ENCODE assay signal across 32 cellular contexts in the genomic region with DNA sequence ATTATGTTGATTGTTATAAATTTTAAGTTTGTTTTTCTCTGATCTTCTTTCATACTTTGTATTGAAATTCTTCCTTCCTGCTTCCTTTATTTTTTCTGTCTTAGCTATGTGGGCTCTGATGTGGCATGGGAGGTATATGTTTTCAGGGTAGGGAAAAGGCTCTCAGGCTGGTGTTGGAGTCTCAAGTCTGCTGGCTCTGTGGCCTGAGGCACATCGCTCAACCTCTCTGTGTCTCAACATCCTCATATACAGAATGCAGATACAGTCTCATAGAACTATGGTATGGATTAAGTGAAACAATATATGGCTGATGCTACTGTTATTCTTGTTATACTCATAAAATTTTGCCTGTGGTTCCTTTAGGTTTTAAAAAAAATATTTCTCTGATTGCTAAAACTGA.
"Had no signal": no experiment of that assay in that cellular context is flagged by ENCODE, and none has a peak within 500 bp of the region (broad histone marks: within the 10 kb centered on the region; RNA-seq: fewer than 3 reads in every experiment).

No MANE protein-coding gene starts in this region.

- DNase-seq: activated B cell treated with CpG ODN at 0.5 μM for 24 hours; activated CD4-positive, alpha-beta memory T cell treated with anti-CD3 and anti-CD28 coated beads for 36 hours; activated CD4-positive, alpha-beta T cell treated with anti-CD3 and anti-CD28 coated beads for 4 hours; activated CD4-positive, alpha-beta T cell treated with anti-CD3 and anti-CD28 coated beads, Interleukin-2, amount 10 ng/mL, durations not matched to agents 24 days and 14 days; activated CD4-positive, alpha-beta T cell treated with anti-CD3 and anti-CD28 coated beads, Interleukin-2, amount 50 U/mL, for 1 hour; activated CD4-positive, alpha-beta T cell treated with anti-CD3 and anti-CD28 coated beads, Interleukin-2, amount 50 U/mL, for 4 hours; activated CD4-positive, CD25-positive, alpha-beta regulatory T cell treated with anti-CD3 and anti-CD28 coated beads, Interleukin-2, amount 50 U/mL, for 72 hours; activated CD8-positive, alpha-beta memory T cell treated with anti-CD3 and anti-CD28 coated beads, Interleukin-2, amount 50 U/mL, for 4 hours; activated CD8-positive, alpha-beta T cell treated with anti-CD3 and anti-CD28 coated beads for 36 hours; activated effector memory CD4-positive, alpha-beta T cell treated with anti-CD3 and anti-CD28 coated beads, Interleukin-2, amount 50 U/mL, for 16 hours; activated gamma-delta T cell treated with Interleukin-2 at 50 U/mL for 16 hours; activated naive CD4-positive, alpha-beta T cell; activated naive CD4-positive, alpha-beta T cell treated with anti-CD3 and anti-CD28 coated beads for 36 hours; activated naive CD4-positive, alpha-beta T cell treated with anti-CD3 and anti-CD28 coated beads, Interleukin-2, amount 50 U/mL, for 16 hours; activated naive CD8-positive, alpha-beta T cell treated with anti-CD3 and anti-CD28 coated beads, Interleukin-2, amount 10 ng/mL, durations not matched to agents 7 days and 5 days; activated naive CD8-positive, alpha-beta T cell treated with anti-CD3 and anti-CD28 coated beads, Interleukin-2, amount 50 U/mL, for 24 hours; activated T-cell treated with anti-CD3 and anti-CD28 coated beads for 4 hours; activated T-cell treated with anti-CD3 and anti-CD28 coated beads, Interleukin-2, amount 50 U/mL, for 1 hour; activated T-cell treated with anti-CD3 and anti-CD28 coated beads, Interleukin-2, amount 50 U/mL, for 4 hours; activated T-cell treated with anti-CD3 and anti-CD28 coated beads, Interleukin-2, amount 50 U/mL, for 72 hours; amygdala; anterior cingulate cortex; caudate nucleus; cerebellar nuclear complex; T-helper 1 cell; T-helper 2 cell; T-helper 9 cell had no signal

- H3K9me3 ChIP-seq: ascending aorta had no signal

- H3K4me3 ChIP-seq: ascending aorta, cardiac muscle cell had no signal

- FAIRE-seq: bronchial epithelial cell had no signal

- H3K27ac ChIP-seq: ascending aorta, cardiac muscle cell, VCaP had no signal

- ATAC-seq: activated CD8-positive, alpha-beta T cell treated with anti-CD3 and anti-CD28 coated beads for 36 hours; activated naive CD8-positive, alpha-beta T cell treated with anti-CD3 and anti-CD28 coated beads, Interleukin-2, amount 50 U/mL, for 24 hours; activated T-cell treated with anti-CD3 and anti-CD28 coated beads, Interleukin-2, amount 50 U/mL, for 4 hours; activated T-cell treated with anti-CD3 and anti-CD28 coated beads, Interleukin-2, amount 50 U/mL, for 72 hours; activated T-helper 17 cell treated with anti-CD3 and anti-CD28 coated beads, Interleukin-2, amount 50 U/mL, for 72 hours had no signal
